1 cellular context compared by ENCODE assay signal in genomic region chr1:54814571-54814970, GRCh38.
TF ChIP-seq lines count a peak whose summit lies in the region.

No MANE protein-coding gene starts in this region.

TF ChIP-seq in GM23338, 12 proteins besides CTCF, POLR2A, EP300 and RAD21 (continued from another document):
- TF ChIP-seq, protein P1, sequence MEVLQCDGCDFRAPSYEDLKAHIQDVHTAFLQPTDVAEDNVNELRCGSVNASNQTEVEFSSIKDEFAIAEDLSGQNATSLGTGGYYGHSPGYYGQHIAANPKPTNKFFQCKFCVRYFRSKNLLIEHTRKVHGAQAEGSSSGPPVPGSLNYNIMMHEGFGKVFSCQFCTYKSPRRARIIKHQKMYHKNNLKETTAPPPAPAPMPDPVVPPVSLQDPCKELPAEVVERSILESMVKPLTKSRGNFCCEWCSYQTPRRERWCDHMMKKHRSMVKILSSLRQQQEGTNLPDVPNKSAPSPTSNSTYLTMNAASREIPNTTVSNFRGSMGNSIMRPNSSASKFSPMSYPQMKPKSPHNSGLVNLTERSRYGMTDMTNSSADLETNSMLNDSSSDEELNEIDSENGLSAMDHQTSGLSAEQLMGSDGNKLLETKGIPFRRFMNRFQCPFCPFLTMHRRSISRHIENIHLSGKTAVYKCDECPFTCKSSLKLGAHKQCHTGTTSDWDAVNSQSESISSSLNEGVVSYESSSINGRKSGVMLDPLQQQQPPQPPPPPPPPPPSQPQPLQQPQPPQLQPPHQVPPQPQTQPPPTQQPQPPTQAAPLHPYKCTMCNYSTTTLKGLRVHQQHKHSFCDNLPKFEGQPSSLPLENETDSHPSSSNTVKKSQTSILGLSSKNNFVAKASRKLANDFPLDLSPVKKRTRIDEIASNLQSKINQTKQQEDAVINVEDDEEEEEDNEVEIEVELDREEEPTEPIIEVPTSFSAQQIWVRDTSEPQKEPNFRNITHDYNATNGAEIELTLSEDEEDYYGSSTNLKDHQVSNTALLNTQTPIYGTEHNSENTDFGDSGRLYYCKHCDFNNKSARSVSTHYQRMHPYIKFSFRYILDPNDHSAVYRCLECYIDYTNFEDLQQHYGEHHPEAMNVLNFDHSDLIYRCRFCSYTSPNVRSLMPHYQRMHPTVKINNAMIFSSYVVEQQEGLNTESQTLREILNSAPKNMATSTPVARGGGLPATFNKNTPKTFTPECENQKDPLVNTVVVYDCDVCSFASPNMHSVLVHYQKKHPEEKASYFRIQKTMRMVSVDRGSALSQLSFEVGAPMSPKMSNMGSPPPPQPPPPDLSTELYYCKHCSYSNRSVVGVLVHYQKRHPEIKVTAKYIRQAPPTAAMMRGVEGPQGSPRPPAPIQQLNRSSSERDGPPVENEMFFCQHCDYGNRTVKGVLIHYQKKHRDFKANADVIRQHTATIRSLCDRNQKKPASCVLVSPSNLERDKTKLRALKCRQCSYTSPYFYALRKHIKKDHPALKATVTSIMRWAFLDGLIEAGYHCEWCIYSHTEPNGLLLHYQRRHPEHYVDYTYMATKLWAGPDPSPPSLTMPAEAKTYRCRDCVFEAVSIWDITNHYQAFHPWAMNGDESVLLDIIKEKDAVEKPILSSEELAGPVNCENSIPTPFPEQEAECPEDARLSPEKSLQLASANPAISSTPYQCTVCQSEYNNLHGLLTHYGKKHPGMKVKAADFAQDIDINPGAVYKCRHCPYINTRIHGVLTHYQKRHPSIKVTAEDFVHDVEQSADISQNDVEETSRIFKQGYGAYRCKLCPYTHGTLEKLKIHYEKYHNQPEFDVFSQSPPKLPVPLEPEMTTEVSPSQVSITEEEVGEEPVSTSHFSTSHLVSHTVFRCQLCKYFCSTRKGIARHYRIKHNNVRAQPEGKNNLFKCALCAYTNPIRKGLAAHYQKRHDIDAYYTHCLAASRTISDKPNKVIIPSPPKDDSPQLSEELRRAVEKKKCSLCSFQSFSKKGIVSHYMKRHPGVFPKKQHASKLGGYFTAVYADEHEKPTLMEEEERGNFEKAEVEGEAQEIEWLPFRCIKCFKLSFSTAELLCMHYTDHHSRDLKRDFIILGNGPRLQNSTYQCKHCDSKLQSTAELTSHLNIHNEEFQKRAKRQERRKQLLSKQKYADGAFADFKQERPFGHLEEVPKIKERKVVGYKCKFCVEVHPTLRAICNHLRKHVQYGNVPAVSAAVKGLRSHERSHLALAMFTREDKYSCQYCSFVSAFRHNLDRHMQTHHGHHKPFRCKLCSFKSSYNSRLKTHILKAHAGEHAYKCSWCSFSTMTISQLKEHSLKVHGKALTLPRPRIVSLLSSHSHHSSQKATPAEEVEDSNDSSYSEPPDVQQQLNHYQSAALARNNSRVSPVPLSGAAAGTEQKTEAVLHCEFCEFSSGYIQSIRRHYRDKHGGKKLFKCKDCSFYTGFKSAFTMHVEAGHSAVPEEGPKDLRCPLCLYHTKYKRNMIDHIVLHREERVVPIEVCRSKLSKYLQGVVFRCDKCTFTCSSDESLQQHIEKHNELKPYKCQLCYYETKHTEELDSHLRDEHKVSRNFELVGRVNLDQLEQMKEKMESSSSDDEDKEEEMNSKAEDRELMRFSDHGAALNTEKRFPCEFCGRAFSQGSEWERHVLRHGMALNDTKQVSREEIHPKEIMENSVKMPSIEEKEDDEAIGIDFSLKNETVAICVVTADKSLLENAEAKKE (CRISPR knock-in tag; IDR thresholded peaks at IDR 0.05) = no peak
